ENCODE assay signal across 8 cellular contexts in the genomic region with DNA sequence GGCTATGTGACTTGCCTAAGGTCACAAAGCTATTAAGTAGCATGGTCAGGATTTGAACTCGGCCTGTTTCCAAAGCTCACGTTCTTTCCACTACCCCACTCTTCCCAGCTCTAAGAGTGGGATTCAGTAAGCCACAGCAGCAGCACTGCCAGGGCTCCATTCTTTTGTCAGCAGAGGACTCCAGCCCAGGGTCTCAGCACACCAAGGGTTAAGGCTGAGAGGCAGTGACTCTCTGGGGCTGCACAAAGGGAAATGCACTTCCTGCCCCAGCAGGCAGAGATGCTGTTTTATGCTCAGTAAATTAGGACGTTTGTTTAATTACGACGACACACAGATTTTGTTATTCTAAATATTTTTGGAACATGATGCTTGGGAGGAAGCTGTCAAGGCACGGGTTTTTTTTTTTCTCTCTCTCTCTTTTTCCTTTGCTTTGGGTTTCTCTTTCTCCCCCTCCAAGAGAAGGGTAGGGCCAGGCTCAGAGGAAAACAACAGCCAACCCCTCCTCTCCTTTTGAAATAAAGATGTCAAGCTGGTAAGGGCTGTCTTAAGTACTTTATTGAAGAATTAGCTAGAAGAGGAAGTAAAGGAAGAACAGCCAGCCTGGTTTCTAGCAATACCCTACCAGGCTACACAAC. TPM values are rescaled to one million over a fixed set of nuclear protein-coding genes. Genes with fewer than 3 reads are reported as not detected.
A peak's percentile ranks its signal among the peaks of the same experiment; 100 is the strongest.
DNase-seq lines count a peak whose midpoint lies in the region; ATAC-seq and TF ChIP-seq lines count a peak whose summit lies in the region.

No MANE protein-coding gene starts in this region.

- H3K4me2 ChIP-seq in HCT116 (ENCODE audit: low read length) = peak overlapping the region; percentile 99
- peak overlapping the region; percentile 93 for H3K4me2 ChIP-seq in osteoblast (ENCODE audit: insufficient read depth, low read length)

- H3K4me3 ChIP-seq in HCT116 (replicated peaks in 1 of 2; ENCODE audit: low read depth in 1 of 2, low read length in 2 of 2) (no peak overlapping the region), WI38 (ENCODE audit: low read depth, low read length) (peak overlapping the region; percentile 98), esophagus (ENCODE audit: low read depth in 1 of 2, low read length in 2 of 2) (peak overlapping the region; percentile 69 to 97), osteoblast (ENCODE audit: insufficient read depth, low read length) (peak overlapping the region; percentile 100)

- H3K27ac ChIP-seq in HCT116 (ENCODE audit: low read depth, low read length) = peak overlapping the region; percentile 97; the same call in 1 of the 2 replicates
- H3K27ac ChIP-seq in esophagus (ENCODE audit: low read depth in 2 of 2, low read length in 1 of 2) = peak overlapping the region; percentile 98 to 100
- H3K27ac ChIP-seq in osteoblast (ENCODE audit: low read depth, low read length) = peak overlapping the region; percentile 89

- no peak for TF ChIP-seq POLR2A in HCT116 (IDR thresholded peaks at IDR 0.05; ENCODE audit: borderline replicate concordance, extremely low read depth, insufficient read depth, insufficient read length)

- H3K4me1 ChIP-seq in HCT116 (ENCODE audit: control insufficient read depth in 1 of 2, insufficient read depth in 2 of 2, low read length in 2 of 2) (peaks cover 44 to 69% of the 10 kb centered on the region in 2 experiments), esophagus (ENCODE audit: control insufficient read depth in 2 of 2, insufficient read depth in 2 of 2, low read length in 1 of 2) (peaks cover 4 to 5% of the 10 kb centered on the region in 2 donors), osteoblast (ENCODE audit: insufficient read depth, low read length) (peaks cover 51% of the 10 kb centered on the region)

- H2AFZ ChIP-seq in HCT116 (ENCODE audit: low read depth, low read length, poor library complexity, severe bottlenecking) = no peak overlapping the region
- H2AFZ ChIP-seq in osteoblast (ENCODE audit: low read length) = no peak overlapping the region

- peak overlapping the region; percentile 7; the same call in 1 of the 2 replicates for H3K9ac ChIP-seq in HCT116 (ENCODE audit: low read length)

- no peak for TF ChIP-seq CTCF in HCT116 (IDR thresholded peaks at IDR 0.05 in 2 of 3, conservative IDR thresholded peaks at IDR 0.05 in 1 of 3; ENCODE audit: borderline replicate concordance in 1 of 3, insufficient read depth in 1 of 3, low read depth in 2 of 3, low read length in 2 of 3)
- no peak for TF ChIP-seq CTCF in WI38 (IDR thresholded peaks at IDR 0.05; ENCODE audit: low read depth, low read length)
- TF ChIP-seq CTCF in osteoblast (IDR thresholded peaks at IDR 0.05; ENCODE audit: extremely low read depth, low read depth, low read length) = no peak

- 8 to 10% methylated on average over 6 of the region's 6 CpGs for WGBS in esophagus, 2 donors

- no peak for ATAC-seq in HCT116

- TF ChIP-seq RAD21 in HCT116 (IDR thresholded peaks at IDR 0.05; ENCODE audit: low read depth) = no peak

- DNase-seq in Ammon's horn (ENCODE audit: low spot score) (peak; percentile 47), HCT116 (ENCODE audit: low read depth, low spot score) (no peak), osteoblast (ENCODE audit: insufficient read length, low spot score, missing footprints) (peak; percentile 87), NCI-H345 (lab: John Stamatoyannopoulos, UW) (no peak), ecto neural progenitor cell (ENCODE audit: low spot score) (no peak), SK-N-DZ (ENCODE audit: low spot score) (no peak)

- H3K9me3 ChIP-seq in HCT116 (ENCODE audit: control insufficient read depth in 1 of 2, insufficient read depth in 1 of 2, low read depth in 1 of 2, low read length in 2 of 2) (no peaks in the 10 kb centered on the region), esophagus (ENCODE audit: control insufficient read depth in 2 of 2, insufficient read depth in 1 of 2, low read depth in 1 of 2, low read length in 1 of 2) (no peaks in the 10 kb centered on the region), osteoblast (ENCODE audit: low read depth, low read length) (no peaks in the 10 kb centered on the region)

- BruUV-seq in HCT116 (replicated peaks; lab: Mats Ljungman, UMichigan) = no TSS peak

- POLR2A ChIA-PET in HCT116 (lab: Charles Lee) = interaction anchor here (1.1 to 1.2 kb wide), 2 partner anchors 9 to 25 kb away, joined by 3 to 4 read pairs; no protein-coding TSS in a partner anchor

- RAD21 ChIA-PET in HCT116 (lab: Charles Lee; ENCODE audit: low non-redundant PET in 1 of 2, low total read pairs in 2 of 2, uncharacterized antibody in 2 of 2, unreplicated experiment in 2 of 2) = no interaction called here

- H4K20me1 ChIP-seq in HCT116 (ENCODE audit: insufficient read depth) (peaks cover 17% of the 10 kb centered on the region; the same call in 1 of the 2 replicates), osteoblast (ENCODE audit: insufficient read depth, low read length) (peaks cover 67% of the 10 kb centered on the region)

- no peaks in the 10 kb centered on the region for H3K27me3 ChIP-seq in HCT116 (ENCODE audit: insufficient read depth, low read length)
- H3K27me3 ChIP-seq in esophagus (ENCODE audit: control insufficient read depth in 1 of 2, insufficient read depth in 2 of 2, low read length in 2 of 2) = no peaks in the 10 kb centered on the region
- no peaks in the 10 kb centered on the region for H3K27me3 ChIP-seq in osteoblast (ENCODE audit: insufficient read depth, low read length)

- H3K36me3 ChIP-seq in HCT116 (ENCODE audit: control insufficient read depth in 1 of 2, insufficient read depth in 2 of 2, low read length in 2 of 2) = peaks cover 2 to 11% of the 10 kb centered on the region in 2 experiments; a peak in 1 of 4 replicates
- H3K36me3 ChIP-seq in esophagus (ENCODE audit: control insufficient read depth in 2 of 2, insufficient read depth in 2 of 2, low read length in 1 of 2) = peaks cover 0 to under 1% of the 10 kb centered on the region in 2 donors
- peaks cover 47% of the 10 kb centered on the region for H3K36me3 ChIP-seq in osteoblast (ENCODE audit: insufficient read depth, low read length)

- no peaks in the 10 kb centered on the region for H3K9me2 ChIP-seq in HCT116 (ENCODE audit: insufficient read depth)

- H3K79me2 ChIP-seq in HCT116 (ENCODE audit: insufficient read depth, low read length) = peaks cover 78% of the 10 kb centered on the region
- H3K79me2 ChIP-seq in osteoblast (ENCODE audit: insufficient read depth, low read length) = peaks cover 80% of the 10 kb centered on the region

- CTCF ChIA-PET in HCT116 (lab: Charles Lee) = no interaction called here

- intact Hi-C loops in HCT116 (cut with micrococcal nuclease) = loop anchor here (5.0 kb wide), 3 partner anchors 53 to 82 kb away; no protein-coding TSS in a partner anchor

TF ChIP-seq in HCT116, 20 proteins besides CTCF, POLR2A, EP300 and RAD21:
- TF ChIP-seq EZH2 (IDR thresholded peaks at IDR 0.05) (no peak), POLR2AphosphoS5 (IDR thresholded peaks at IDR 0.05; ENCODE audit: low read depth, low read length) (0 out of 2 replicates have a peak, but pooled peaks have one; percentile 2)

RNA-seq across cellular contexts. Expression of gene MYH9, which starts 2.9 kb away (rescaled TPM):
- total RNA-seq in HCT116 (2021; ENCODE audit: unreplicated experiment) (258 TPM), osteoblast (796 and 964 TPM in 2 replicates)
- polyA plus RNA-seq in HCT116 (2012) = 205 and 249 TPM in 2 replicates
- 100 to 1,000 TPM; 107 to 114 TPM for polyA plus RNA-seq in esophagus
- polyA plus RNA-seq in SK-N-DZ (2014; cell fraction: cytosol; rRNA removed) = 23.5 and 30.9 TPM in 2 replicates
- polyA plus RNA-seq in SK-N-DZ (2014; cell fraction: nucleus; rRNA removed) = 19.9 and 23.2 TPM in 2 replicates

Comparison
In these comparisons a context has a peak if more than half of its experiments do, and no peak if none do; other contexts are left out.
1. DNase-seq: peak in Ammon's horn (single experiment) and osteoblast (single experiment); none in HCT116 (single experiment), NCI-H345 (single experiment), ecto neural progenitor cell (single experiment) and SK-N-DZ (single experiment).
2. H3K4me3 ChIP-seq: peak in WI38 (single experiment), esophagus (2 of 2) and osteoblast (single experiment); none in HCT116 (0 of 2).
3. Peak in every context shown above with its lines, with median percentiles within 50 percentile points of each other: H3K27ac ChIP-seq.